In genomic region chr3:78857494-78858111, GRCh38 we compare ENCODE assay signal across 15 cellular contexts.
DNase-seq lines count a peak whose midpoint lies in the region; ATAC-seq, FAIRE-seq and TF ChIP-seq lines count a peak whose summit lies in the region.
"Had no signal": no experiment of that assay in that cellular context is flagged by ENCODE, and none has a peak within 500 bp of the region (broad histone marks: within the 10 kb centered on the region; RNA-seq: fewer than 3 reads in every experiment).

No MANE protein-coding gene starts in this region.

- H3K4me2 ChIP-seq in osteoblast (ENCODE audit: insufficient read depth, low read length), result no peak overlapping the region

- H3K36me3 Mint-ChIP-seq in nephron progenitor cell (ENCODE audit: low read depth), result peaks cover 48% of the 10 kb centered on the region
- H3K36me3 Mint-ChIP-seq: CD8-positive, alpha-beta T cell; naive B cell had no signal

- H3K27ac ChIP-seq in osteoblast (ENCODE audit: low read depth, low read length), result no peak overlapping the region

- ATAC-seq in HG03439 (IDR thresholded peaks at IDR 0.05; ENCODE audit: unreplicated experiment), result no peak
- ATAC-seq: activated T-cell treated with anti-CD3 and anti-CD28 coated beads, Interleukin-2, amount 50 U/mL, for 72 hours; CD8-positive, alpha-beta T cell; left lobe of liver had no signal

- peak overlapping the region; percentile 97 for H3K27ac Mint-ChIP-seq in nephron progenitor cell
- H3K27ac Mint-ChIP-seq: activated CD4-positive, alpha-beta T cell treated with anti-CD3 and anti-CD28 coated beads, Interleukin-2, amount 10 ng/mL, durations not matched to agents 7 days and 5 days; activated T-cell treated with anti-CD3 and anti-CD28 coated beads, Interleukin-2, amount 50 U/mL, for 72 hours; CD8-positive, alpha-beta T cell; naive B cell had no signal

- H3K27me3 Mint-ChIP-seq in nephron progenitor cell (ENCODE audit: low read depth, poor library complexity), result no peaks in the 10 kb centered on the region
- H3K27me3 Mint-ChIP-seq: activated CD4-positive, alpha-beta T cell treated with anti-CD3 and anti-CD28 coated beads, Interleukin-2, amount 10 ng/mL, durations not matched to agents 7 days and 5 days; naive B cell had no signal

- no peaks in the 10 kb centered on the region for H4K20me1 ChIP-seq in osteoblast (ENCODE audit: insufficient read depth, low read length)

- no peak overlapping the region for H3K4me3 Mint-ChIP-seq in nephron progenitor cell
- H3K4me3 Mint-ChIP-seq: activated CD4-positive, alpha-beta T cell treated with anti-CD3 and anti-CD28 coated beads, Interleukin-2, amount 10 ng/mL, durations not matched to agents 7 days and 5 days; activated T-cell treated with anti-CD3 and anti-CD28 coated beads, Interleukin-2, amount 50 U/mL, for 72 hours; CD8-positive, alpha-beta T cell; naive B cell had no signal

- H2AFZ ChIP-seq in osteoblast (ENCODE audit: low read length), result no peak overlapping the region

- H3K4me1 Mint-ChIP-seq in nephron progenitor cell, result peaks cover 49% of the 10 kb centered on the region
- H3K4me1 Mint-ChIP-seq: activated CD4-positive, alpha-beta T cell treated with anti-CD3 and anti-CD28 coated beads, Interleukin-2, amount 10 ng/mL, durations not matched to agents 7 days and 5 days; naive B cell had no signal

- H3K27me3 ChIP-seq in bronchial epithelial cell (ENCODE audit: control insufficient read depth, insufficient read depth, low read length) (no peaks in the 10 kb centered on the region), osteoblast (ENCODE audit: insufficient read depth, low read length) (no peaks in the 10 kb centered on the region)

- TF ChIP-seq CTCF in bronchial epithelial cell (IDR thresholded peaks at IDR 0.05; ENCODE audit: insufficient read depth, low read length, severe bottlenecking) (peak; percentile 21), nephron progenitor cell (IDR thresholded peaks at IDR 0.05) (no peak), osteoblast (IDR thresholded peaks at IDR 0.05; ENCODE audit: extremely low read depth, low read depth, low read length) (no peak)

- no peak for TF ChIP-seq POLR2A in H54 (IDR thresholded peaks at IDR 0.05; ENCODE audit: low read depth, low read length)

- H3K9me3 Mint-ChIP-seq in nephron progenitor cell, result peaks cover 18% of the 10 kb centered on the region
- H3K9me3 Mint-ChIP-seq: activated CD4-positive, alpha-beta T cell treated with anti-CD3 and anti-CD28 coated beads, Interleukin-2, amount 10 ng/mL, durations not matched to agents 7 days and 5 days had no signal

- H3K79me2 ChIP-seq in osteoblast (ENCODE audit: insufficient read depth, low read length), result no peaks in the 10 kb centered on the region

- H3K4me1 ChIP-seq in osteoblast (ENCODE audit: insufficient read depth, low read length), result no peaks in the 10 kb centered on the region

- DNase-seq in H54 (ENCODE audit: insufficient read length, low spot score) (no peak), NCI-H524 treated with DMSO at 0.1 percent for 48 hours (lab: John Stamatoyannopoulos, UW) (peak; percentile 57), bronchial epithelial cell (ENCODE audit: low read depth) (no peak), nephron progenitor cell (no peak), kidney tubule cell (ENCODE audit: low spot score) (no peak), osteoblast (ENCODE audit: insufficient read length, low spot score, missing footprints) (no peak)
- DNase-seq: activated CD4-positive, alpha-beta T cell treated with anti-CD3 and anti-CD28 coated beads, Interleukin-2, amount 10 ng/mL, durations not matched to agents 7 days and 5 days; activated T-cell treated with anti-CD3 and anti-CD28 coated beads, Interleukin-2, amount 50 U/mL, for 72 hours; amygdala; CD8-positive, alpha-beta T cell; KBM-7; naive B cell; NCI-H187 treated with DMSO at 0.1 percent for 48 hours had no signal

- no peaks in the 10 kb centered on the region for H3K9me3 ChIP-seq in osteoblast (ENCODE audit: low read depth, low read length)

- FAIRE-seq in H54 (lab: Jason Lieb, UNC), result peak; percentile 93
- FAIRE-seq in bronchial epithelial cell (lab: Jason Lieb, UNC), result no peak

- H3K36me3 ChIP-seq in bronchial epithelial cell (ENCODE audit: control insufficient read depth, insufficient read depth, low read length), result no peaks in the 10 kb centered on the region
- no peaks in the 10 kb centered on the region for H3K36me3 ChIP-seq in osteoblast (ENCODE audit: insufficient read depth, low read length)

- H3K4me3 ChIP-seq in bronchial epithelial cell (ENCODE audit: low read depth, low read length) (no peak overlapping the region), osteoblast (ENCODE audit: insufficient read depth, low read length) (no peak overlapping the region)
